ENCODE assay signal across 30 cellular contexts in genomic region chrX:134183665-134184064, GRCh38. TPM values are rescaled to one million over a fixed set of nuclear protein-coding genes. Genes with fewer than 3 reads are reported as not detected.
"Had no signal": no experiment of that assay in that cellular context is flagged by ENCODE, and none has a peak within 500 bp of the region (broad histone marks: within the 10 kb centered on the region; RNA-seq: fewer than 3 reads in every experiment).

No MANE protein-coding gene starts in this region.

- DNase-seq: activated CD4-positive, alpha-beta T cell treated with anti-CD3 and anti-CD28 coated beads, Interleukin-2, amount 10 ng/mL, durations not matched to agents 7 days and 5 days; activated CD4-positive, alpha-beta T cell treated with anti-CD3 and anti-CD28 coated beads, Interleukin-2, amount 50 U/mL, for 48 hours; activated CD8-positive, alpha-beta memory T cell treated with anti-CD3 and anti-CD28 coated beads, Interleukin-2, amount 50 U/mL, for 4 hours; activated gamma-delta T cell treated with Interleukin-2 at 50 U/mL for 16 hours; activated naive CD4-positive, alpha-beta T cell treated with anti-CD3 and anti-CD28 coated beads for 36 hours; activated naive CD8-positive, alpha-beta T cell treated with anti-CD3 and anti-CD28 coated beads for 36 hours; activated T-cell treated with anti-CD3 and anti-CD28 coated beads for 4 hours; activated T-cell treated with anti-CD3 and anti-CD28 coated beads, Interleukin-2, amount 50 U/mL, for 4 hours; amniotic stem cell; aorta; brain microvascular endothelial cell; central memory CD4-positive, alpha-beta T cell; NCI-H1105; NCI-H1417 treated with DMSO at 0.1 percent for 48 hours; NCI-H187 treated with DMSO at 0.1 percent for 48 hours; NCI-H2081; NCI-H2171 treated with DMSO at 0.1 percent for 48 hours; NCI-H2227 treated with DMSO at 0.1 percent for 48 hours; NCI-H446 treated with DMSO at 0.1 percent for 48 hours; NCI-H524; SHP77; SJCRH30; T1000 had no signal

- H3K27ac ChIP-seq: brain microvascular endothelial cell, SJCRH30, SK-N-MC had no signal

- FAIRE-seq: TTC549 had no signal

- H3K4me1 ChIP-seq: SJCRH30 had no signal

- H3K27ac Mint-ChIP-seq: activated CD4-positive, alpha-beta T cell treated with anti-CD3 and anti-CD28 coated beads, Interleukin-2, amount 10 ng/mL, durations not matched to agents 7 days and 5 days; activated naive CD4-positive, alpha-beta T cell treated with anti-CD3 and anti-CD28 coated beads for 36 hours; activated naive CD8-positive, alpha-beta T cell treated with anti-CD3 and anti-CD28 coated beads for 36 hours; activated T-helper 1 cell treated with anti-CD3 and anti-CD28 coated beads, Interleukin-12 subunit alpha, Interleukin-12 subunit beta, Interleukin-2, Interleukin-4 antibody, amounts not matched to agents 30 ng/mL and 10 ng/mL and 1 ng/mL, durations not matched to agents 14 hours and 24 hours and 36 hours had no signal

- H3K4me3 ChIP-seq: SJCRH30, SK-N-MC had no signal

- H3K36me3 ChIP-seq: brain microvascular endothelial cell, SJCRH30 had no signal

- H3K36me3 Mint-ChIP-seq: activated naive CD8-positive, alpha-beta T cell treated with anti-CD3 and anti-CD28 coated beads for 36 hours had no signal

- ATAC-seq: activated T-cell treated with anti-CD3 and anti-CD28 coated beads, Interleukin-2, amount 50 U/mL, for 4 hours; Panc1 had no signal

- H3K27me3 ChIP-seq: brain microvascular endothelial cell, SJCRH30 had no signal

- H3K4me3 Mint-ChIP-seq: activated CD4-positive, alpha-beta T cell treated with anti-CD3 and anti-CD28 coated beads, Interleukin-2, amount 10 ng/mL, durations not matched to agents 7 days and 5 days; activated naive CD4-positive, alpha-beta T cell treated with anti-CD3 and anti-CD28 coated beads for 36 hours; activated naive CD8-positive, alpha-beta T cell treated with anti-CD3 and anti-CD28 coated beads for 36 hours; activated T-cell treated with anti-CD3 and anti-CD28 coated beads, Interleukin-2, amount 50 U/mL, for 4 hours; activated T-helper 1 cell treated with anti-CD3 and anti-CD28 coated beads, Interleukin-12 subunit alpha, Interleukin-12 subunit beta, Interleukin-2, Interleukin-4 antibody, amounts not matched to agents 30 ng/mL and 10 ng/mL and 1 ng/mL, durations not matched to agents 14 hours and 24 hours and 36 hours had no signal

- H3K9me3 Mint-ChIP-seq: activated CD4-positive, alpha-beta T cell treated with anti-CD3 and anti-CD28 coated beads, Interleukin-2, amount 10 ng/mL, durations not matched to agents 7 days and 5 days; activated naive CD4-positive, alpha-beta T cell treated with anti-CD3 and anti-CD28 coated beads for 36 hours; activated naive CD8-positive, alpha-beta T cell treated with anti-CD3 and anti-CD28 coated beads for 36 hours; activated T-cell treated with anti-CD3 and anti-CD28 coated beads, Interleukin-2, amount 50 U/mL, for 4 hours; activated T-helper 1 cell treated with anti-CD3 and anti-CD28 coated beads, Interleukin-12 subunit alpha, Interleukin-12 subunit beta, Interleukin-2, Interleukin-4 antibody, amounts not matched to agents 30 ng/mL and 10 ng/mL and 1 ng/mL, durations not matched to agents 14 hours and 24 hours and 36 hours had no signal

- H3K9me3 ChIP-seq: SJCRH30 had no signal

RNA-seq across cellular contexts. Expression of gene CCDC160, which starts 53.3 kb away (rescaled TPM):
- total RNA-seq: activated CD4-positive, alpha-beta T cell treated with anti-CD3 and anti-CD28 coated beads, Interleukin-2, amount 10 ng/mL, durations not matched to agents 7 days and 5 days; activated naive CD4-positive, alpha-beta T cell treated with anti-CD3 and anti-CD28 coated beads for 36 hours; activated T-cell treated with anti-CD3 and anti-CD28 coated beads, Interleukin-2, amount 50 U/mL, for 4 hours; activated T-helper 1 cell treated with anti-CD3 and anti-CD28 coated beads, Interleukin-12 subunit alpha, Interleukin-12 subunit beta, Interleukin-2, Interleukin-4 antibody, amounts not matched to agents 30 ng/mL and 10 ng/mL and 1 ng/mL, durations not matched to agents 14 hours and 24 hours and 36 hours; aorta; MCF 10A; RPMI7951; T-helper 2 cell treated with Interferon-gamma antibody and Interleukin-4, amounts not matched to agents 100 ng/mL and 5 ng/mL, for 36 hours had no signal
- polyA plus RNA-seq: aorta had no signal
